ENCODE assay signal across 14 cellular contexts in genomic region chr3:119664850-119665379, GRCh38. TPM values are rescaled to one million over a fixed set of nuclear protein-coding genes. Genes with fewer than 3 reads are reported as not detected.
DNase-seq lines count a peak whose midpoint lies in the region; ATAC-seq and TF ChIP-seq lines count a peak whose summit lies in the region.
"Had no signal": no experiment of that assay in that cellular context is flagged by ENCODE, and none has a peak within 500 bp of the region (broad histone marks: within the 10 kb centered on the region; RNA-seq: fewer than 3 reads in every experiment).

No MANE protein-coding gene starts in this region.

- H3K4me2 ChIP-seq in SK-N-SH = peak overlapping the region; percentile 68; the same call in 1 of the 2 replicates

- no peak for TF ChIP-seq RAD21 in SK-N-SH (IDR thresholded peaks at IDR 0.05; ENCODE audit: low read length)

- TF ChIP-seq EP300 in SK-N-SH (IDR thresholded peaks at IDR 0.05; ENCODE audit: borderline replicate concordance in 1 of 2, low read depth in 1 of 2, low read length in 1 of 2) (peak in 1 of 2 experiments; percentile 43; a peak in 1 of 4 replicates), ovary (IDR thresholded peaks at IDR 0.05) (no peak)

- H3K4me3 Mint-ChIP-seq in stimulated activated naive B cell treated with anti-CD40 and anti-IgM and Interleukin-4, amounts not matched to agents 10 μg/mL and 1 μg/mL and 100 μg/mL, for 72 hours = peak overlapping the region in 1 of 2 donors; percentile 3
- H3K4me3 Mint-ChIP-seq in T-cell = no peak overlapping the region
- H3K4me3 Mint-ChIP-seq: activated naive CD8-positive, alpha-beta T cell had no signal

- TF ChIP-seq POLR2A in ovary (IDR thresholded peaks at IDR 0.05) = no peak

- H3F3A ChIP-seq in SK-N-SH (replicated peaks; ENCODE audit: insufficient read depth) = peaks cover 30% of the 10 kb centered on the region

- no peaks in the 10 kb centered on the region for H3K27me3 ChIP-seq in SK-N-SH (ENCODE audit: insufficient read depth)
- H3K27me3 ChIP-seq in right cardiac atrium (ENCODE audit: control insufficient read depth, insufficient read depth) = no peaks in the 10 kb centered on the region
- H3K27me3 ChIP-seq in ovary = no peaks in the 10 kb centered on the region

- H3K27ac ChIP-seq in SK-N-SH (ENCODE audit: low read depth in 2 of 2, low read length in 1 of 2) (peak overlapping the region; percentile 93 to 98), right cardiac atrium (ENCODE audit: low read length) (peak overlapping the region; percentile 93), ovary (no peak overlapping the region)

- 61% methylated on average over 4 of the region's 4 CpGs for WGBS in SK-N-SH (ENCODE audit: low lambda C conversion rate)
- 39% methylated on average over 4 of the region's 4 CpGs for WGBS in right cardiac atrium
- WGBS in ovary, 3 donors = 41 to 51% (median 43%) methylated on average over 4 of the region's 4 CpGs

- H4K20me1 ChIP-seq in SK-N-SH (ENCODE audit: insufficient read depth) = no peaks in the 10 kb centered on the region

- DNase-seq in SIG-M5 treated with dmso at 0.1 percent for 504 hours (lab: John Stamatoyannopoulos, UW; ENCODE audit: unreplicated experiment) (peak; percentile 31), SIG-M5 (lab: John Stamatoyannopoulos, UW) (no peak), SK-N-SH (no peak), right cardiac atrium (no peak), DMS153 (lab: John Stamatoyannopoulos, UW) (no peak), T-cell (no peak), ovary (no peak)
- DNase-seq in stimulated activated naive B cell treated with anti-CD40 and anti-IgM and Interleukin-4, amounts not matched to agents 10 μg/mL and 1 μg/mL and 100 μg/mL, for 72 hours = peak; percentile 15
- DNase-seq: activated CD4-positive, alpha-beta T cell treated with anti-CD3 and anti-CD28 coated beads, Interleukin-2, amount 50 U/mL, for 1 hour; effector CD4-positive, alpha-beta T cell; NCI-H2029 treated with DMSO at 0.1 percent for 48 hours; RPMI8226; stimulated activated CD4-positive, alpha-beta T cell treated with anti-CD3 and anti-CD28 coated beads, Interleukin-4, amount 100 ng/mL, for 24 hours had no signal

- H3K36me3 ChIP-seq in SK-N-SH (replicated peaks in 1 of 2; ENCODE audit: control insufficient read depth in 1 of 2, insufficient read depth in 2 of 2, low read length in 1 of 2) = no peaks in the 10 kb centered on the region
- no peaks in the 10 kb centered on the region for H3K36me3 ChIP-seq in ovary

- peak in 1 of 2 donors; percentile 55 for ATAC-seq in right cardiac atrium
- ATAC-seq in stimulated activated naive B cell treated with anti-CD40 and anti-IgM and Interleukin-4, amounts not matched to agents 10 μg/mL and 1 μg/mL and 100 μg/mL, for 72 hours (replicated peaks) = peak; percentile 76 to 86
- no peak for ATAC-seq in T-cell (replicated peaks in 1 of 4)

- CTCF ChIA-PET in SK-N-SH (lab: Yijun Ruan, JAX) = interaction anchor here (0.6 to 1.4 kb wide), 2 partner anchors 13 to 97 kb away, joined by 3 read pairs; no protein-coding TSS in a partner anchor
- CTCF ChIA-PET in T-cell (lab: Charles Lee) = no interaction called here

- H3K9ac ChIP-seq in SK-N-SH = peak overlapping the region; percentile 57

- H3K4me3 ChIP-seq in SK-N-SH (ENCODE audit: low read depth in 2 of 2, low read length in 1 of 2) (no peak overlapping the region), right cardiac atrium (ENCODE audit: low read length) (no peak overlapping the region), ovary (no peak overlapping the region)

- no peaks in the 10 kb centered on the region for H3K79me2 ChIP-seq in SK-N-SH (ENCODE audit: insufficient read depth)

- H3K9me3 ChIP-seq in SK-N-SH (no peaks in the 10 kb centered on the region), right cardiac atrium (ENCODE audit: control insufficient read depth, low read length) (no peaks in the 10 kb centered on the region), ovary (no peaks in the 10 kb centered on the region)

- H3K4me1 Mint-ChIP-seq in stimulated activated naive B cell treated with anti-CD40 and anti-IgM and Interleukin-4, amounts not matched to agents 10 μg/mL and 1 μg/mL and 100 μg/mL, for 72 hours = peaks cover 40 to 58% of the 10 kb centered on the region in 2 donors
- peaks cover 0 to 1% (median under 1%) of the 10 kb centered on the region in 3 donors for H3K4me1 Mint-ChIP-seq in T-cell

- H3K4me1 ChIP-seq in SK-N-SH (ENCODE audit: control insufficient read depth in 1 of 2, insufficient read depth in 2 of 2, low read depth in 1 of 2, low read length in 1 of 2) = peaks cover 39 to 44% of the 10 kb centered on the region in 2 experiments
- H3K4me1 ChIP-seq in right cardiac atrium (ENCODE audit: control insufficient read depth, insufficient read depth, low read length) = peaks cover 10% of the 10 kb centered on the region
- peaks cover 3% of the 10 kb centered on the region for H3K4me1 ChIP-seq in ovary (ENCODE audit: insufficient read depth)

- intact Hi-C loops in right cardiac atrium (cut with DNase I) (no loop called here), ovary (cut with DNase I) (no loop called here)

- POLR2A ChIA-PET in SK-N-SH (lab: Yijun Ruan, JAX) (interaction anchor here (0.5 kb wide), 1 partner anchor 405 kb away, joined by 3 read pairs; no protein-coding TSS in a partner anchor), T-cell (lab: Charles Lee) (interaction anchor here in 1 of 2 donors (0.5 kb wide), 1 partner anchor 547 kb away, joined by 3 read pairs; no protein-coding TSS in a partner anchor)

- no peaks in the 10 kb centered on the region for H3K27me3 Mint-ChIP-seq in stimulated activated naive B cell treated with anti-CD40 and anti-IgM and Interleukin-4, amounts not matched to agents 10 μg/mL and 1 μg/mL and 100 μg/mL, for 72 hours
- no peaks in the 10 kb centered on the region for H3K27me3 Mint-ChIP-seq in T-cell
- H3K27me3 Mint-ChIP-seq: activated naive CD8-positive, alpha-beta T cell had no signal

- peak overlapping the region; percentile 84 for H3K27ac Mint-ChIP-seq in stimulated activated naive B cell treated with anti-CD40 and anti-IgM and Interleukin-4, amounts not matched to agents 10 μg/mL and 1 μg/mL and 100 μg/mL, for 72 hours
- H3K27ac Mint-ChIP-seq in T-cell = no peak overlapping the region
- H3K27ac Mint-ChIP-seq: activated naive CD8-positive, alpha-beta T cell had no signal

- peaks cover 0 to 1% of the 10 kb centered on the region in 2 donors for H3K9me3 Mint-ChIP-seq in stimulated activated naive B cell treated with anti-CD40 and anti-IgM and Interleukin-4, amounts not matched to agents 10 μg/mL and 1 μg/mL and 100 μg/mL, for 72 hours
- no peaks in the 10 kb centered on the region for H3K9me3 Mint-ChIP-seq in T-cell

- TF ChIP-seq CTCF in SK-N-SH (IDR thresholded peaks at IDR 0.05) (no peak), ovary (IDR thresholded peaks at IDR 0.05) (no peak)

- H3K9me2 ChIP-seq in SK-N-SH = no peaks in the 10 kb centered on the region

- H2AFZ ChIP-seq in SK-N-SH (ENCODE audit: low read depth) = peak overlapping the region; percentile 61

- peaks cover 26 to 57% of the 10 kb centered on the region in 2 donors for H3K36me3 Mint-ChIP-seq in stimulated activated naive B cell treated with anti-CD40 and anti-IgM and Interleukin-4, amounts not matched to agents 10 μg/mL and 1 μg/mL and 100 μg/mL, for 72 hours
- peaks cover 9% of the 10 kb centered on the region for H3K36me3 Mint-ChIP-seq in T-cell
- H3K36me3 Mint-ChIP-seq: activated naive CD8-positive, alpha-beta T cell had no signal

TF ChIP-seq in SK-N-SH, 30 proteins besides CTCF, POLR2A, EP300 and RAD21 (continues in another document):
- TF ChIP-seq POLR2AphosphoS5 (IDR thresholded peaks at IDR 0.05; ENCODE audit: low read depth, low read length) (no peak), JUND (IDR thresholded peaks at IDR 0.05) (peak; percentile 59), CHD2 (IDR thresholded peaks at IDR 0.05; ENCODE audit: low read length, partially characterized antibody) (no peak), USF2 (IDR thresholded peaks at IDR 0.05; ENCODE audit: borderline replicate concordance, low read depth, low read length) (no peak)
- TF ChIP-seq, protein P1, sequence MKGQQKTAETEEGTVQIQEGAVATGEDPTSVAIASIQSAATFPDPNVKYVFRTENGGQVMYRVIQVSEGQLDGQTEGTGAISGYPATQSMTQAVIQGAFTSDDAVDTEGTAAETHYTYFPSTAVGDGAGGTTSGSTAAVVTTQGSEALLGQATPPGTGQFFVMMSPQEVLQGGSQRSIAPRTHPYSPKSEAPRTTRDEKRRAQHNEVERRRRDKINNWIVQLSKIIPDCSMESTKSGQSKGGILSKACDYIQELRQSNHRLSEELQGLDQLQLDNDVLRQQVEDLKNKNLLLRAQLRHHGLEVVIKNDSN (IDR thresholded peaks at IDR 0.05; ENCODE audit: borderline replicate concordance, low read depth) = no peak

RNA-seq across cellular contexts. Expression of gene POPDC2, which starts 4.5 kb away (rescaled TPM):
- polyA plus RNA-seq in SK-N-SH (2012; rRNA removed) = 19.9 and 38.8 TPM in 2 replicates
- 21.0 and 24.0 TPM in 2 replicates for polyA plus RNA-seq in SK-N-SH (2012; cell fraction: cytosol; rRNA removed)
- polyA plus RNA-seq in SK-N-SH (2012; cell fraction: nucleus; rRNA removed) = 45.1 and 48.3 TPM in 2 replicates
- total RNA-seq in right cardiac atrium = 100 to 1,000 TPM; 348 to 827 (median 453) TPM
- polyA plus RNA-seq in right cardiac atrium = 504 TPM
- 1 to 10 TPM; 3.6 to 4.8 (median 4.2) TPM for total RNA-seq in T-cell
- 1 to 10 TPM in 6 of 7 donors, under 1 TPM in 1; 0.83 to 5.0 (median 2.7) TPM for total RNA-seq in ovary
- 1 to 10 TPM; 3.0 to 4.6 TPM for polyA plus RNA-seq in ovary

RNA-seq across cellular contexts. Expression of gene COX17, which starts 12.3 kb away (rescaled TPM):
- polyA plus RNA-seq in SK-N-SH (2012; rRNA removed) = 15.1 and 21.5 TPM in 2 replicates
- 19.7 and 24.6 TPM in 2 replicates for polyA plus RNA-seq in SK-N-SH (2012; cell fraction: cytosol; rRNA removed)
- polyA plus RNA-seq in SK-N-SH (2012; cell fraction: nucleus; rRNA removed) = 3.6 and 8.3 TPM in 2 replicates
- total RNA-seq in right cardiac atrium = 100 to 1,000 TPM; 108 to 138 (median 132) TPM
- polyA plus RNA-seq in right cardiac atrium = 622 TPM
- 10 to 100 TPM; 20.5 to 33.1 (median 30.6) TPM for total RNA-seq in T-cell
- total RNA-seq in ovary = 10 to 100 TPM; 12.4 to 30.6 (median 24.0) TPM
- 10 to 100 TPM; 26.9 to 42.2 TPM for polyA plus RNA-seq in ovary

RNA-seq across cellular contexts. Expression of gene CFAP91, which starts 37.9 kb away (rescaled TPM):
- polyA plus RNA-seq in SK-N-SH (2012; rRNA removed) = 3.7 and 6.3 TPM in 2 replicates
- polyA plus RNA-seq in SK-N-SH (2012; cell fraction: cytosol; rRNA removed) = 2.6 and 3.4 TPM in 2 replicates
- 18.0 and 29.7 TPM in 2 replicates for polyA plus RNA-seq in SK-N-SH (2012; cell fraction: nucleus; rRNA removed)
- total RNA-seq in right cardiac atrium = 1 to 10 TPM in 3 of 4 donors, under 1 TPM in 1; 0.80 to 1.7 (median 1.3) TPM
- 0.50 TPM for polyA plus RNA-seq in right cardiac atrium
- total RNA-seq in T-cell = 1 to 10 TPM in 1 of 5 donors, under 1 TPM in 3, not detected in 1; 0.14 to 1.2 (median 0.40) TPM
- total RNA-seq in ovary = 10 to 100 TPM in 6 of 7 donors, 1 to 10 TPM in 1; 9.6 to 47.9 (median 16.1) TPM
- 1 to 10 TPM; 5.3 to 7.3 TPM for polyA plus RNA-seq in ovary

Comparison
In these comparisons a context has a peak if more than half of its experiments do, and no peak if none do; other contexts are left out.
1. DNase-seq: peak in SIG-M5 treated with dmso at 0.1 percent for 504 hours (single experiment) and stimulated activated naive B cell treated with anti-CD40 and anti-IgM and Interleukin-4, amounts not matched to agents 10 μg/mL and 1 μg/mL and 100 μg/mL, for 72 hours (single experiment); none in SIG-M5 (single experiment), SK-N-SH (single experiment), right cardiac atrium (0 of 3), DMS153 (single experiment), T-cell (0 of 34) and ovary (0 of 5).
2. H3K27ac ChIP-seq: peak in SK-N-SH (2 of 2) and right cardiac atrium (single experiment); none in ovary (0 of 2).
3. ATAC-seq: peak in stimulated activated naive B cell treated with anti-CD40 and anti-IgM and Interleukin-4, amounts not matched to agents 10 μg/mL and 1 μg/mL and 100 μg/mL, for 72 hours (2 of 2); none in T-cell (0 of 4).
4. RNA of gene POPDC2, which starts 4.5 kb away (total RNA-seq): 348 to 827 TPM in right cardiac atrium; 3.6 to 4.8 TPM in T-cell and 0.83 to 5.0 TPM in ovary; every median in the first group is over 10 times any median in the second.